23 cellular contexts compared by ENCODE assay signal in the genomic region with DNA sequence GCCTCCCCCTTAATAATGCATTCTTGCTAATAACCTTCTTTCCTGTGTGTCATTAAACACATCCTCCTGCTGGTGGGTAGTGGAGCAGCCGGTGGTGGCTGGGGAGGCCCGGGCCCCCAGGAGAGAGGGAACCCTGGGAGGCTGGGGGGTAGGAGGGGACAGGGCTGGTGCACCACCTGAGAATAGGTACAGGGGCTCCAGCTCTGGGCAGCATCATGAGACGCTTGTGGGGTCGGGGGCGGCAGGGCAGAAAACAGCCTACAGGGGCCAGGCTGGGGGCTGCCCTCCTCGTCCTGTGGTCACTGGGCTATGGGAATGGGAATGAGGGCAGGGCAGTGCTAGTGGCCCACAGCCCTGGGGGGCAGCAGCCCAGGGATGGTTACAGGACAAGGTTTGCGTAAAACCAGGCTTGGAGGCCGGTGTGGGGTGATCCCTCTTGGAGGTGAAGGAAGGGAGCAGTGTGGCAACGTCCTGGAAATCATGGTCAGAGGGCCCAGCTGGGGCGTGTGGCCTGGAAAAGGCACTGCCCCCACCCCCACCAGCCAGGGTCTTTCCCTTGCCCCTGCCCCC. TPM values are rescaled to one million over a fixed set of nuclear protein-coding genes. Genes with fewer than 3 reads are reported as not detected.
DNase-seq lines count a peak whose midpoint lies in the region; ATAC-seq and TF ChIP-seq lines count a peak whose summit lies in the region.
"Had no signal": no experiment of that assay in that cellular context is flagged by ENCODE, and none has a peak within 500 bp of the region (broad histone marks: within the 10 kb centered on the region; RNA-seq: fewer than 3 reads in every experiment).

No MANE protein-coding gene starts in this region.

- TF ChIP-seq CTCF in Loucy (conservative IDR thresholded peaks at IDR 0.05; ENCODE audit: low read length) (no peak; the same call in 1 of the 2 replicates), endodermal cell (conservative IDR thresholded peaks at IDR 0.05) (peak; percentile 18), left ventricle myocardium inferior (IDR thresholded peaks at IDR 0.05; ENCODE audit: borderline replicate concordance) (no peak)

- H3K36me3 Mint-ChIP-seq in endodermal cell (ENCODE audit: low read depth), result no peaks in the 10 kb centered on the region
- H3K36me3 Mint-ChIP-seq: CD4-positive, CD25-positive, alpha-beta regulatory T cell; CD8-positive, alpha-beta memory T cell had no signal

- H3K27ac Mint-ChIP-seq in stimulated activated naive CD8-positive, alpha-beta T cell treated with anti-CD3 and anti-CD28 coated beads, Interleukin-15, amount 100 ng/mL, for 72 hours, result no peak overlapping the region
- H3K27ac Mint-ChIP-seq in endodermal cell, result no peak overlapping the region
- H3K27ac Mint-ChIP-seq: CD4-positive, CD25-positive, alpha-beta regulatory T cell; CD8-positive, alpha-beta memory T cell had no signal

- no peaks in the 10 kb centered on the region for H3K4me1 Mint-ChIP-seq in stimulated activated naive CD8-positive, alpha-beta T cell treated with anti-CD3 and anti-CD28 coated beads, Interleukin-15, amount 100 ng/mL, for 72 hours
- peaks cover 10% of the 10 kb centered on the region for H3K4me1 Mint-ChIP-seq in endodermal cell
- H3K4me1 Mint-ChIP-seq: CD4-positive, CD25-positive, alpha-beta regulatory T cell; CD8-positive, alpha-beta memory T cell had no signal

- H3K4me3 ChIP-seq in Loucy (ENCODE audit: low read length, poor library complexity, severe bottlenecking) (no peak overlapping the region), endodermal cell (ENCODE audit: low read length) (no peak overlapping the region), left ventricle myocardium inferior (no peak overlapping the region)
- H3K4me3 ChIP-seq: A549, GM23248, HAP-1 had no signal

- H3K9ac ChIP-seq in Loucy (ENCODE audit: low read depth, low read length, poor library complexity, severe bottlenecking) (peak overlapping the region; percentile 56), endodermal cell (ENCODE audit: extremely low read depth, low read length, poor library complexity, severe bottlenecking) (no peak overlapping the region)
- H3K9ac ChIP-seq: GM23248 had no signal

- peaks cover 2 to 3% of the 10 kb centered on the region in 2 donors for H3K9me3 Mint-ChIP-seq in stimulated activated naive CD8-positive, alpha-beta T cell treated with anti-CD3 and anti-CD28 coated beads, Interleukin-15, amount 100 ng/mL, for 72 hours
- no peaks in the 10 kb centered on the region for H3K9me3 Mint-ChIP-seq in endodermal cell

- peak; percentile 6 for ATAC-seq in stimulated activated naive CD8-positive, alpha-beta T cell treated with anti-CD3 and anti-CD28 coated beads, Interleukin-15, amount 100 ng/mL, for 72 hours
- no peak for ATAC-seq in stimulated activated naive CD8-positive, alpha-beta T cell treated with anti-CD3 and anti-CD28 coated beads, Interleukin-15, Interleukin-2, amounts not matched to agents 100 U/mL and 50 U/mL, for 24 hours
- ATAC-seq in GM21576 (IDR thresholded peaks at IDR 0.05; ENCODE audit: unreplicated experiment), result no peak
- ATAC-seq: A549 had no signal

- H3K36me3 ChIP-seq in Loucy (ENCODE audit: insufficient read depth, low read length) (no peaks in the 10 kb centered on the region), endodermal cell (ENCODE audit: control insufficient read depth, insufficient read depth, low read length) (no peaks in the 10 kb centered on the region), left ventricle myocardium inferior (no peaks in the 10 kb centered on the region)
- H3K36me3 ChIP-seq: HAP-1 had no signal

- no peaks in the 10 kb centered on the region for H4K20me1 ChIP-seq in Loucy (ENCODE audit: insufficient read depth, low read length, poor library complexity, severe bottlenecking)

- no peak for DNase-seq in stimulated activated naive CD8-positive, alpha-beta T cell treated with anti-CD3 and anti-CD28 coated beads, Interleukin-15, amount 100 ng/mL, for 72 hours
- DNase-seq in stimulated activated naive CD8-positive, alpha-beta T cell treated with anti-CD3 and anti-CD28 coated beads, Interleukin-15, Interleukin-2, amounts not matched to agents 100 U/mL and 50 U/mL, for 24 hours, result no peak
- no peak for DNase-seq in endodermal cell
- no peak for DNase-seq in left ventricle myocardium inferior
- DNase-seq in DMS79 (lab: John Stamatoyannopoulos, UW), result no peak
- DNase-seq: C1 segment of cervical spinal cord; CD4-positive, CD25-positive, alpha-beta regulatory T cell; CD8-positive, alpha-beta memory T cell; COR-L47; DMS 273 treated with DMSO at 0.1 percent for 48 hours; DMS53; GDM1; GM23248; IMR-90; Karpas-422; KBM-7 had no signal

- intact Hi-C loops in left ventricle myocardium inferior (cut with micrococcal nuclease), result no loop called here

- no peaks in the 10 kb centered on the region for H3K9me3 ChIP-seq in Loucy (ENCODE audit: insufficient read depth, low read depth, low read length)
- H3K9me3 ChIP-seq in endodermal cell (ENCODE audit: control insufficient read depth, low read length), result no peaks in the 10 kb centered on the region
- no peaks in the 10 kb centered on the region for H3K9me3 ChIP-seq in left ventricle myocardium inferior (replicated peaks)
- H3K9me3 ChIP-seq: A549, HAP-1 had no signal

- no peaks in the 10 kb centered on the region for H3K9me2 ChIP-seq in Loucy (replicated peaks; ENCODE audit: low read depth, low read length)

- H3K4me2 ChIP-seq in Loucy (ENCODE audit: low read depth, low read length, poor library complexity, severe bottlenecking), result peak overlapping the region; percentile 34
- H3K4me2 ChIP-seq: A549 had no signal

- no peak overlapping the region for H2AFZ ChIP-seq in Loucy (ENCODE audit: low read length)
- H2AFZ ChIP-seq: GM23248 had no signal

- H3K27ac ChIP-seq in endodermal cell (ENCODE audit: low read depth, low read length) (no peak overlapping the region), left ventricle myocardium inferior (replicated peaks) (no peak overlapping the region)
- H3K27ac ChIP-seq: 22Rv1, A549, GM23248 had no signal

- no peaks in the 10 kb centered on the region for H3K79me2 ChIP-seq in Loucy (ENCODE audit: insufficient read depth, low read length)

- H3F3A ChIP-seq in Loucy (ENCODE audit: low read depth), result no peaks in the 10 kb centered on the region

- peaks cover 11% of the 10 kb centered on the region for H3K4me1 ChIP-seq in Loucy (ENCODE audit: insufficient read depth, low read length, poor library complexity, severe bottlenecking)
- H3K4me1 ChIP-seq in endodermal cell (ENCODE audit: control insufficient read depth, insufficient read depth, low read length), result peaks cover 13% of the 10 kb centered on the region
- H3K4me1 ChIP-seq in left ventricle myocardium inferior, result no peaks in the 10 kb centered on the region
- H3K4me1 ChIP-seq: A549, HAP-1 had no signal

- H3K4me3 Mint-ChIP-seq in stimulated activated naive CD8-positive, alpha-beta T cell treated with anti-CD3 and anti-CD28 coated beads, Interleukin-15, amount 100 ng/mL, for 72 hours, result no peak overlapping the region
- H3K4me3 Mint-ChIP-seq in endodermal cell, result no peak overlapping the region
- H3K4me3 Mint-ChIP-seq: CD4-positive, CD25-positive, alpha-beta regulatory T cell; CD8-positive, alpha-beta memory T cell had no signal

- WGBS in endodermal cell (ENCODE audit: insufficient coverage in 1 of 2, insufficient read length in 1 of 2), 2 experiments, result 8 to 84% methylated on average over 2 to 10 of the region's 10 CpGs

- H3K27me3 ChIP-seq in Loucy (ENCODE audit: insufficient read depth, low read length, poor library complexity, severe bottlenecking), result no peaks in the 10 kb centered on the region
- no peaks in the 10 kb centered on the region for H3K27me3 ChIP-seq in endodermal cell (ENCODE audit: control insufficient read depth, insufficient read depth, low read length, poor library complexity, severe bottlenecking)
- H3K27me3 ChIP-seq in left ventricle myocardium inferior (ENCODE audit: low read depth), result peaks cover 21% of the 10 kb centered on the region

- H3K27me3 Mint-ChIP-seq in stimulated activated naive CD8-positive, alpha-beta T cell treated with anti-CD3 and anti-CD28 coated beads, Interleukin-15, amount 100 ng/mL, for 72 hours, result no peaks in the 10 kb centered on the region
- H3K27me3 Mint-ChIP-seq in endodermal cell (ENCODE audit: insufficient read depth), result no peaks in the 10 kb centered on the region
- H3K27me3 Mint-ChIP-seq: CD4-positive, CD25-positive, alpha-beta regulatory T cell had no signal

RNA-seq across cellular contexts. Expression of gene CCDC188, which starts 18.5 kb away (rescaled TPM):
- total RNA-seq in endodermal cell (not detected), left ventricle myocardium inferior (not detected)
- 2.2 TPM for polyA plus RNA-seq in endodermal cell (2013, experiment 1 of 2)
- polyA plus RNA-seq in endodermal cell (2013, experiment 2 of 2), result 0.87 TPM
- total RNA-seq: CD8-positive, alpha-beta memory T cell; H4; IMR-90 had no signal
- polyA plus RNA-seq: A549; AG04450; CD4-positive, CD25-positive, alpha-beta regulatory T cell; CD8-positive, alpha-beta memory T cell had no signal

RNA-seq across cellular contexts. Expression of gene ZDHHC8, which starts 37.7 kb away (rescaled TPM):
- total RNA-seq in endodermal cell (10 to 100 TPM; 82.2 to 82.3 TPM), left ventricle myocardium inferior (42.4 TPM)
- polyA plus RNA-seq in endodermal cell (2013, experiment 1 of 2), result 70.4 TPM
- 56.8 TPM for polyA plus RNA-seq in endodermal cell (2013, experiment 2 of 2)

RNA-seq across cellular contexts. Expression of gene TRMT2A, which starts 52.3 kb away (rescaled TPM):
- 10 to 100 TPM; 45.6 to 55.2 TPM for total RNA-seq in endodermal cell
- 44.3 TPM for polyA plus RNA-seq in endodermal cell (2013, experiment 1 of 2)
- polyA plus RNA-seq in endodermal cell (2013, experiment 2 of 2), result 33.8 TPM
- 27.8 TPM for total RNA-seq in left ventricle myocardium inferior

RNA-seq across cellular contexts. Expression of gene RANBP1, which starts 53.4 kb away (rescaled TPM):
- total RNA-seq in endodermal cell, result 100 to 1,000 TPM; 320 to 415 TPM
- 514 TPM for polyA plus RNA-seq in endodermal cell (2013, experiment 1 of 2)
- polyA plus RNA-seq in endodermal cell (2013, experiment 2 of 2), result 506 TPM
- 39.6 TPM for total RNA-seq in left ventricle myocardium inferior
